Comparison of ENCODE assay signal across 8 cellular contexts in the genomic region with DNA sequence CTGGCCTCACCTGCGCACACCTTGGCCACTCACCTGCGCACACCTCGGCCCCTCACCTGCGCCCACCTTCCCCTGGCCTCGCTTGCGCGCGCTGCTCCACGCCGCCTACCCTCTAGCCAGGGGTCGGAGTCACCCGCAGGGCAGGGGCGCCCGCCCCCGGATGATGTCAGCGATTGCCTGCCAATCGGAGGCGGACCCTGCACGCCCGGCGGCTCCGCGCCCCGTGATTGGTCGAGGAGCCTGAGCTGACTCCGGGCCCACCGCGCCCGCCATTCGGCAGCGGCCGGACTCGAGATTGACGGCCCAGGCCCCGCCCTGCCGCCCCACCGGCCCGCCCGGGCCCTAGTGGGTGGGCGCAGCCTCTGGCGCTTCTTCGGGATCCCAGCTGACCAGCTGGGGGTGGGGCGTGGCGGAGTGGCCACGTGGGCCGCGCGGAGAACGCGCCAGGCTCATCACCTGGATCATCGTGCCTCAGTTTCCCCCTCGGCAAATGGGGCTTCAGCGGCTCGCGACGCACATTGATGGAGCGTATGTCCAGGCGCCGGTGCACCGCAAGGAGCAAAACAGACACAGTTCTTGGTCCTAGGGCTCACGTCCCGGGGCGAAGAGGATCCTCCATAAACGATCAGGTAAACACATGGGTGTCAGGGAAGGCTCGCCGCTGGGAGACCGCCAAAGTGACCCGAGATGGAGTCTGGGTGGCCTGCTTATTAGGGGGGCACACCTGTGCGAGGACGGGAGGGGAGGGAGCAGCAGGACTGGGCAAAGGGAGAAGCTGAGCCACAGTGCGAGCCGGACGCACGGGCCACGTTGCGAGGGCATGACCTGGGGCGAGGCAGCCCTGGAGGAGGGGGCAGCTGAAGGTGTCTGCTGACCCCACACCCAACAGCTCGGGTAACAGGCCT. TPM values are rescaled to one million over a fixed set of nuclear protein-coding genes. Genes with fewer than 3 reads are reported as not detected.
DNase-seq lines count a peak whose midpoint lies in the region; ATAC-seq and TF ChIP-seq lines count a peak whose summit lies in the region.

TSS of gene DHCR7 (minus strand) at position 137 of the 905 bp plus-strand sequence. CDS start 3,441 bp downstream, outside the sequence.

- ATAC-seq in GM18909 (IDR thresholded peaks at IDR 0.05; ENCODE audit: poor library complexity, unreplicated experiment) = peak; percentile 80
- ATAC-seq in HG03159 (IDR thresholded peaks at IDR 0.05; ENCODE audit: unreplicated experiment) = peak; percentile 80

- peak within 1 kb of the TSS; percentile 71 for H3K4me3 ChIP-seq in WI38 (ENCODE audit: low read depth, low read length)
- peak within 1 kb of the TSS; percentile 51 to 97 (median 82) for H3K4me3 ChIP-seq in mammary epithelial cell (replicated peaks in 1 of 3; ENCODE audit: insufficient read depth in 1 of 3, low read depth in 2 of 3, low read length in 3 of 3)
- peak within 1 kb of the TSS; percentile 70 for H3K4me3 ChIP-seq in smooth muscle cell

- no peaks in the 10 kb centered on the region for H4K20me1 ChIP-seq in mammary epithelial cell (ENCODE audit: insufficient read depth, low read length)
- peaks cover 10% of the 10 kb centered on the region for H4K20me1 ChIP-seq in smooth muscle cell (ENCODE audit: low read depth)

- TF ChIP-seq CTCF in WI38 (IDR thresholded peaks at IDR 0.05; ENCODE audit: low read depth, low read length) (no peak), mammary epithelial cell (conservative IDR thresholded peaks at IDR 0.05 in 1 of 2, IDR thresholded peaks at IDR 0.05 in 1 of 2; ENCODE audit: extremely low read depth in 1 of 2, insufficient read depth in 1 of 2, low read depth in 1 of 2, low read length in 2 of 2) (no peak), smooth muscle cell (IDR thresholded peaks at IDR 0.05; ENCODE audit: borderline replicate concordance, insufficient read depth, poor library complexity, severe bottlenecking) (no peak)

- H3K9me3 ChIP-seq in mammary epithelial cell (replicated peaks; ENCODE audit: insufficient read depth, low read length) = no peaks in the 10 kb centered on the region
- no peaks in the 10 kb centered on the region for H3K9me3 ChIP-seq in smooth muscle cell (replicated peaks; ENCODE audit: low read depth)

- H2AFZ ChIP-seq in mammary epithelial cell (ENCODE audit: low read depth, low read length) = peak within 1 kb of the TSS; percentile 87
- peak within 1 kb of the TSS; percentile 96 for H2AFZ ChIP-seq in smooth muscle cell (ENCODE audit: low read depth)

- WGBS in mammary epithelial cell (ENCODE audit: low coverage, missing lambda C conversion rate) = 3% methylated on average over 21 of the region's 78 CpGs
- WGBS in smooth muscle cell (ENCODE audit: low lambda C conversion rate) = 1% methylated on average over 77 of the region's 78 CpGs

- H3F3A ChIP-seq in smooth muscle cell (ENCODE audit: low read depth) = no peaks in the 10 kb centered on the region

- H3K27ac ChIP-seq in mammary epithelial cell (ENCODE audit: insufficient read depth, low read depth, low read length) (peak within 1 kb of the TSS; percentile 26), smooth muscle cell (ENCODE audit: low read depth) (peak within 1 kb of the TSS; percentile 50)

- peaks cover 31% of the 10 kb centered on the region for H3K36me3 ChIP-seq in mammary epithelial cell (ENCODE audit: insufficient read depth, low read length)
- H3K36me3 ChIP-seq in smooth muscle cell (ENCODE audit: low read depth) = peaks cover 4% of the 10 kb centered on the region

- H3K9ac ChIP-seq in mammary epithelial cell (ENCODE audit: insufficient read depth, low read length) (peak within 1 kb of the TSS; percentile 60), smooth muscle cell (ENCODE audit: low read depth) (peak within 1 kb of the TSS; percentile 64)

- DNase-seq in AG08395 (ENCODE audit: low spot score) (peak; percentile 98), NCI-H2227 treated with DMSO at 0.1 percent for 48 hours (lab: John Stamatoyannopoulos, UW) (peak; percentile 90), mammary epithelial cell (peak; percentile 92), iPS-NIHi11 (ENCODE audit: low spot score) (peak; percentile 99), smooth muscle cell (lab: John Stamatoyannopoulos, UW; ENCODE audit: unreplicated experiment) (peak; percentile 86)

- intact Hi-C loops in mammary epithelial cell (cut with micrococcal nuclease) = no loop called here

- H3K4me1 ChIP-seq in mammary epithelial cell (ENCODE audit: insufficient read depth, low read length) (peaks cover 29% of the 10 kb centered on the region), smooth muscle cell (ENCODE audit: low read depth) (peaks cover 3% of the 10 kb centered on the region)

- in situ Hi-C loops in mammary epithelial cell (cut with MboI; ENCODE audit: low sequenced_read_pairs in 2 of 2) = no loop called here

- CTCF ChIA-PET in mammary epithelial cell (lab: Charles Lee; ENCODE audit: low non-redundant PET) = no interaction called here

- peaks cover 72% of the 10 kb centered on the region for H3K79me2 ChIP-seq in mammary epithelial cell (ENCODE audit: insufficient read depth, low read length)
- H3K79me2 ChIP-seq in smooth muscle cell (ENCODE audit: low read depth) = peaks cover 4% of the 10 kb centered on the region

- BruUV-seq in mammary epithelial cell (replicated peaks; lab: Mats Ljungman, UMichigan) = no TSS peak

- dilution Hi-C loops in mammary epithelial cell (cut with HindIII; ENCODE audit: low sequenced_read_pairs) = loop anchor here (5.0 kb wide), 1 partner anchor 49 kb away; no protein-coding TSS in a partner anchor

- H3K4me2 ChIP-seq in mammary epithelial cell (ENCODE audit: insufficient read depth, low read depth, low read length) (peak within 1 kb of the TSS; percentile 97), smooth muscle cell (peak within 1 kb of the TSS; percentile 92)

- H3K27me3 ChIP-seq in mammary epithelial cell (ENCODE audit: insufficient read depth, low read length) (no peaks in the 10 kb centered on the region), smooth muscle cell (ENCODE audit: low read depth) (no peaks in the 10 kb centered on the region)

RNA-seq across cellular contexts. Expression of gene DHCR7, which starts in this region (rescaled TPM):
- total RNA-seq in mammary epithelial cell (100 to 1,000 TPM in 1 of 2 donors, 10 to 100 TPM in 1; 62.8 to 231 TPM), smooth muscle cell (50.1 and 65.9 TPM in 2 replicates)
- polyA plus RNA-seq in mammary epithelial cell (173 TPM), smooth muscle cell (81.0 and 99.1 TPM in 2 replicates)
- 402 TPM for polyA minus RNA-seq in mammary epithelial cell

Comparison
In these comparisons a context has a peak if more than half of its experiments do, and no peak if none do; other contexts are left out.
1. Peak in every context shown above with its lines: DNase-seq, ATAC-seq, H3K4me3 ChIP-seq and H3K27ac ChIP-seq.